In genomic region chr3:42801048-42801620, GRCh38 we compare ENCODE assay signal across 1 cellular context.
TF ChIP-seq lines count a peak whose summit lies in the region.

No MANE protein-coding gene starts in this region.

TF ChIP-seq in GM12878, 131 proteins besides CTCF, POLR2A, EP300 and RAD21:
- TF ChIP-seq CEBPZ (IDR thresholded peaks at IDR 0.05; ENCODE audit: low read depth, low read length) (no peak), IKZF2 (IDR thresholded peaks at IDR 0.05) (no peak), PBX3 (IDR thresholded peaks at IDR 0.05; ENCODE audit: insufficient replicate concordance, low read depth, low read length) (no peak), HDAC2 (IDR thresholded peaks at IDR 0.05) (no peak), NBN (IDR thresholded peaks at IDR 0.05) (no peak), ZBED1 (IDR thresholded peaks at IDR 0.05; ENCODE audit: borderline replicate concordance) (no peak), EED (IDR thresholded peaks at IDR 0.05; ENCODE audit: low read depth) (no peak), GATAD2B (conservative IDR thresholded peaks at IDR 0.05; ENCODE audit: low read depth) (no peak), BMI1 (IDR thresholded peaks at IDR 0.05; ENCODE audit: borderline replicate concordance) (no peak), SP1 (IDR thresholded peaks at IDR 0.05; ENCODE audit: low read depth, low read length) (no peak), NR2C2 (IDR thresholded peaks at IDR 0.05; ENCODE audit: borderline replicate concordance, control insufficient read depth, insufficient read length, low read depth) (no peak), FOXK2 (IDR thresholded peaks at IDR 0.05) (no peak), TCF3 (IDR thresholded peaks at IDR 0.05; ENCODE audit: borderline replicate concordance, insufficient read depth, low read depth, low read length) (no peak), CREB1 (IDR thresholded peaks at IDR 0.05; ENCODE audit: low read depth) (no peak), MLLT1 (IDR thresholded peaks at IDR 0.05) (no peak)
TF ChIP-seq in GM12878: peak in this region for 0.
